ENCODE assay signal across 1 cellular context in genomic region chr15:63752075-63752684, GRCh38.
TF ChIP-seq lines count a peak whose summit lies in the region.

No MANE protein-coding gene starts in this region.

TF ChIP-seq in SK-N-SH treated with all-trans-retinoic acid at 6 μM for 48 hours, 23 proteins besides CTCF, POLR2A, EP300 and RAD21 (continued from another document):
- TF ChIP-seq PATZ1 (CRISPR knock-in tag; IDR thresholded peaks at IDR 0.05; ENCODE audit: borderline replicate concordance) (no peak), ISL1 (CRISPR knock-in tag; IDR thresholded peaks at IDR 0.05) (no peak)
